19 cellular contexts compared by ENCODE assay signal in genomic region chr17:19332371-19333131, GRCh38. TPM values are rescaled to one million over a fixed set of nuclear protein-coding genes. Genes with fewer than 3 reads are reported as not detected.
A peak's percentile ranks its signal among the peaks of the same experiment; 100 is the strongest.
DNase-seq lines count a peak whose midpoint lies in the region; ATAC-seq and TF ChIP-seq lines count a peak whose summit lies in the region.
"Had no signal": no experiment of that assay in that cellular context is flagged by ENCODE, and none has a peak within 500 bp of the region (broad histone marks: within the 10 kb centered on the region; RNA-seq: fewer than 3 reads in every experiment).

No MANE protein-coding gene starts in this region.

- no peaks in the 10 kb centered on the region for H3K9me3 ChIP-seq in SK-N-SH
- no peaks in the 10 kb centered on the region for H3K9me3 ChIP-seq in osteoblast (ENCODE audit: low read depth, low read length)
- H3K9me3 ChIP-seq: adrenal gland, HAP-1, ovary had no signal

- peak; percentile 46 for DNase-seq in SK-N-SH
- DNase-seq in EH (ENCODE audit: low read depth): peak; percentile 24
- DNase-seq in activated naive CD8-positive, alpha-beta T cell treated with anti-CD3 and anti-CD28 coated beads, Interleukin-2, amount 50 U/mL, for 24 hours: peak; percentile 16
- peak; percentile 45 for DNase-seq in osteoblast (ENCODE audit: insufficient read length, low spot score, missing footprints)
- no peak for DNase-seq in iPS-NIHi7 (ENCODE audit: extremely low spot score)
- DNase-seq in NCI-H2029 treated with DMSO at 0.1 percent for 48 hours (lab: John Stamatoyannopoulos, UW): no peak
- no peak for DNase-seq in effector CD8-positive, alpha-beta T cell (lab: John Stamatoyannopoulos, UW)
- DNase-seq: CD4-positive, alpha-beta memory T cell; EL; KBM-7; NCI-H1436 treated with DMSO at 0.1 percent for 48 hours; SW 1271; WERI-Rb-1 had no signal

- no peak for TF ChIP-seq CTCF in SK-N-SH (IDR thresholded peaks at IDR 0.05)
- no peak for TF ChIP-seq CTCF in osteoblast (IDR thresholded peaks at IDR 0.05; ENCODE audit: extremely low read depth, low read depth, low read length)

- H3K27me3 ChIP-seq in SK-N-SH (ENCODE audit: insufficient read depth) (no peaks in the 10 kb centered on the region), osteoblast (ENCODE audit: insufficient read depth, low read length) (no peaks in the 10 kb centered on the region)
- H3K27me3 ChIP-seq: adrenal gland, ovary had no signal

- POLR2A ChIA-PET in SK-N-SH (lab: Yijun Ruan, JAX): no interaction called here

- TF ChIP-seq RAD21 in SK-N-SH (IDR thresholded peaks at IDR 0.05; ENCODE audit: low read length): no peak

- H2AFZ ChIP-seq in SK-N-SH (ENCODE audit: low read depth) (no peak overlapping the region), osteoblast (ENCODE audit: low read length) (no peak overlapping the region)

- CTCF ChIA-PET in SK-N-SH (lab: Yijun Ruan, JAX): interaction anchor here (1.0 to 1.7 kb wide), 3 partner anchors 11 to 30 kb away, joined by 3 to 6 read pairs (median 5); partner anchors contain the start of gene B9D1

- no peak overlapping the region for H3K4me2 ChIP-seq in SK-N-SH
- H3K4me2 ChIP-seq in osteoblast (ENCODE audit: insufficient read depth, low read length): no peak overlapping the region

- no peaks in the 10 kb centered on the region for H3K36me3 Mint-ChIP-seq in activated naive CD8-positive, alpha-beta T cell treated with anti-CD3 and anti-CD28 coated beads, Interleukin-2, amount 50 U/mL, for 24 hours (ENCODE audit: low read depth)
- H3K36me3 Mint-ChIP-seq: CD4-positive, alpha-beta memory T cell had no signal

- H3K9ac ChIP-seq in SK-N-SH: no peak overlapping the region

- 87% methylated on average over 3 of the region's 6 CpGs for WGBS in SK-N-SH (ENCODE audit: low lambda C conversion rate)

- ATAC-seq in SK-N-SH treated with all-trans-retinoic acid at 6 μM for 48 hours: no peak
- ATAC-seq in activated naive CD8-positive, alpha-beta T cell treated with anti-CD3 and anti-CD28 coated beads, Interleukin-2, amount 50 U/mL, for 24 hours: peak; percentile 66

- H3K4me1 ChIP-seq in SK-N-SH (ENCODE audit: control insufficient read depth in 1 of 2, insufficient read depth in 2 of 2, low read depth in 1 of 2, low read length in 1 of 2) (peaks cover 5 to 14% of the 10 kb centered on the region in 2 experiments; a peak in 2 of 4 replicates), osteoblast (ENCODE audit: insufficient read depth, low read length) (peaks cover 22% of the 10 kb centered on the region)
- H3K4me1 ChIP-seq: HAP-1 had no signal

- H3K27me3 Mint-ChIP-seq in activated naive CD8-positive, alpha-beta T cell treated with anti-CD3 and anti-CD28 coated beads, Interleukin-2, amount 50 U/mL, for 24 hours: peaks cover 13% of the 10 kb centered on the region

- H3K79me2 ChIP-seq in SK-N-SH (ENCODE audit: insufficient read depth) (no peaks in the 10 kb centered on the region), osteoblast (ENCODE audit: insufficient read depth, low read length) (no peaks in the 10 kb centered on the region)

- no peaks in the 10 kb centered on the region for H3K9me2 ChIP-seq in SK-N-SH

- no peak for TF ChIP-seq EP300 in SK-N-SH (IDR thresholded peaks at IDR 0.05; ENCODE audit: borderline replicate concordance in 1 of 2, low read depth in 1 of 2, low read length in 1 of 2)

- H3K27ac Mint-ChIP-seq in activated naive CD8-positive, alpha-beta T cell treated with anti-CD3 and anti-CD28 coated beads, Interleukin-2, amount 50 U/mL, for 24 hours: no peak overlapping the region
- H3K27ac Mint-ChIP-seq: CD4-positive, alpha-beta memory T cell had no signal

- H3K27ac ChIP-seq in SK-N-SH (ENCODE audit: low read depth in 2 of 2, low read length in 1 of 2): no peak overlapping the region; a peak in 1 of 4 replicates
- peak overlapping the region; percentile 3 for H3K27ac ChIP-seq in osteoblast (ENCODE audit: low read depth, low read length)
- H3K27ac ChIP-seq: adrenal gland, ovary, WERI-Rb-1 had no signal

- H4K20me1 ChIP-seq in SK-N-SH (ENCODE audit: insufficient read depth) (no peaks in the 10 kb centered on the region), osteoblast (ENCODE audit: insufficient read depth, low read length) (no peaks in the 10 kb centered on the region)

- H3K4me3 ChIP-seq in SK-N-SH (ENCODE audit: low read depth in 2 of 2, low read length in 1 of 2): no peak overlapping the region
- no peak overlapping the region for H3K4me3 ChIP-seq in osteoblast (ENCODE audit: insufficient read depth, low read length)
- H3K4me3 ChIP-seq: adrenal gland, HAP-1, ovary had no signal

- H3K4me3 Mint-ChIP-seq in activated naive CD8-positive, alpha-beta T cell treated with anti-CD3 and anti-CD28 coated beads, Interleukin-2, amount 50 U/mL, for 24 hours: no peak overlapping the region
- H3K4me3 Mint-ChIP-seq: CD4-positive, alpha-beta memory T cell had no signal

- peaks cover 8% of the 10 kb centered on the region for H3F3A ChIP-seq in SK-N-SH (replicated peaks; ENCODE audit: insufficient read depth)

- peaks cover 4% of the 10 kb centered on the region for H3K4me1 Mint-ChIP-seq in activated naive CD8-positive, alpha-beta T cell treated with anti-CD3 and anti-CD28 coated beads, Interleukin-2, amount 50 U/mL, for 24 hours
- H3K4me1 Mint-ChIP-seq: CD4-positive, alpha-beta memory T cell had no signal

- H3K36me3 ChIP-seq in SK-N-SH (replicated peaks in 1 of 2; ENCODE audit: control insufficient read depth in 1 of 2, insufficient read depth in 2 of 2, low read length in 1 of 2) (peaks cover 4 to 10% of the 10 kb centered on the region in 2 experiments), osteoblast (ENCODE audit: insufficient read depth, low read length) (peaks cover 27% of the 10 kb centered on the region)
- H3K36me3 ChIP-seq: ovary, WERI-Rb-1 had no signal

- H3K9me3 Mint-ChIP-seq in activated naive CD8-positive, alpha-beta T cell treated with anti-CD3 and anti-CD28 coated beads, Interleukin-2, amount 50 U/mL, for 24 hours: no peaks in the 10 kb centered on the region
- H3K9me3 Mint-ChIP-seq: CD4-positive, alpha-beta memory T cell had no signal

TF ChIP-seq in SK-N-SH, 30 proteins besides CTCF, POLR2A, EP300 and RAD21 (continues in another document):
- TF ChIP-seq MEF2A (IDR thresholded peaks at IDR 0.05; ENCODE audit: borderline replicate concordance, low read depth) (no peak), ZBTB33 (IDR thresholded peaks at IDR 0.05; ENCODE audit: borderline replicate concordance, low read depth) (no peak), SIN3A (IDR thresholded peaks at IDR 0.05; ENCODE audit: borderline replicate concordance, low read depth, low read length) (no peak), YY1 (IDR thresholded peaks at IDR 0.05; ENCODE audit: low read depth) (no peak), SMC3 (IDR thresholded peaks at IDR 0.05; ENCODE audit: low read depth, low read length) (no peak), NFIC (IDR thresholded peaks at IDR 0.05; ENCODE audit: borderline replicate concordance) (no peak; the same call in 1 of the 2 replicates), JUND (IDR thresholded peaks at IDR 0.05) (no peak)

TF ChIP-seq in SK-N-SH treated with all-trans-retinoic acid at 6 μM for 48 hours, 23 proteins besides CTCF, POLR2A, EP300 and RAD21:
- TF ChIP-seq TOX (CRISPR knock-in tag; IDR thresholded peaks at IDR 0.05; ENCODE audit: borderline replicate concordance): no peak

RNA-seq across cellular contexts. Expression of gene B9D1, which starts 30.0 kb away (rescaled TPM):
- polyA plus RNA-seq in SK-N-SH (2012; rRNA removed): 75.0 and 81.6 TPM in 2 replicates
- polyA plus RNA-seq in SK-N-SH (2012; cell fraction: cytosol; rRNA removed): 56.1 and 64.8 TPM in 2 replicates
- 81.5 and 92.1 TPM in 2 replicates for polyA plus RNA-seq in SK-N-SH (2012; cell fraction: nucleus; rRNA removed)
- 20.6 and 21.0 TPM in 2 replicates for total RNA-seq in osteoblast

RNA-seq across cellular contexts. Expression of gene MAPK7, which starts 45.7 kb away (rescaled TPM):
- 10.5 and 19.1 TPM in 2 replicates for polyA plus RNA-seq in SK-N-SH (2012; rRNA removed)
- 8.9 and 14.2 TPM in 2 replicates for polyA plus RNA-seq in SK-N-SH (2012; cell fraction: cytosol; rRNA removed)
- polyA plus RNA-seq in SK-N-SH (2012; cell fraction: nucleus; rRNA removed): 54.4 and 71.5 TPM in 2 replicates
- total RNA-seq in osteoblast: 11.5 and 12.7 TPM in 2 replicates

RNA-seq across cellular contexts. Expression of gene MFAP4, which starts 54.4 kb away (rescaled TPM):
- polyA plus RNA-seq in SK-N-SH (2012; rRNA removed): 112 and 120 TPM in 2 replicates
- polyA plus RNA-seq in SK-N-SH (2012; cell fraction: cytosol; rRNA removed): 98.4 and 115 TPM in 2 replicates
- polyA plus RNA-seq in SK-N-SH (2012; cell fraction: nucleus; rRNA removed): 99.5 and 101 TPM in 2 replicates
- 3.6 and 3.8 TPM in 2 replicates for total RNA-seq in osteoblast
- total RNA-seq: CD4-positive, alpha-beta memory T cell; epithelial cell of proximal tubule; NCI-H460 had no signal
- polyA plus RNA-seq: CD4-positive, alpha-beta memory T cell had no signal

Comparison
In these comparisons a context has a peak if more than half of its experiments do, and no peak if none do; other contexts are left out.
1. DNase-seq: peak in SK-N-SH (single experiment), EH (single experiment), activated naive CD8-positive, alpha-beta T cell treated with anti-CD3 and anti-CD28 coated beads, Interleukin-2, amount 50 U/mL, for 24 hours (single experiment) and osteoblast (single experiment); none in iPS-NIHi7 (single experiment), NCI-H2029 treated with DMSO at 0.1 percent for 48 hours (single experiment) and effector CD8-positive, alpha-beta T cell (single experiment).